Comparison of ENCODE assay signal across 9 cellular contexts in the genomic region with DNA sequence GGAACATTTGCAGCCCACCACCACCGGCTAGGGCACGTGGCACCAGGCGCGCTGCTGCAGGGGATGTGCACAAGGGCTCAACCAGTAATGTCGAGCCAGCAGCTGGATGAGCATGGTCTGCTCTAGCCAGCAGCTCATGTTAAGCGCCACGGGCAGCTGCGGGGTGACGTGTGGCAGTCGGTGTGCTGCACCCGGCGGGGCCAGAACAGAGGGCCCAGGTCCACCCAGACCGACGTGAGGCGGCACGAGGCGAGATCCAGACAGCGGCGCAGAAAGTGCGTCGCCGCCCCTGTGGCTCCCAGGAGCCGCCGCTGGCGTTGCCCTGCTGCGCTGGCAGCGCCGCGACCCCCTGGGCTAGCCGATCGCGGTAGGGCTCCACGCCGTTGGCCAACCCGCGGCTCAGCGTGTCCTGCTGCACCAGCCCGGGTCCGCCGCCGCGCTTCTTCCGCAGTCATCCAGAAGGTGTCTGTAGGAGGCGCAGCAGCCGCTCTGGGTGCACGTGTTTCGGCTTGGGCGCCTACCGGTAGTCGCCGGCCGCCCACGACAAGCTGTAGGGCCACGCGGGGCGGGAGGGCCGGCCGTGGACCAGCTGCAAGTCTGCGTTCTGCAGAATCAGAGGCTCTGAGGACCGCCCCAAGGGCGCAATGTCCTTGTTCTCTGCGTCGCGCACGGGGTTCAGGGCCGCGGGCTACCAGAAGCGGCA. TPM values are rescaled to one million over a fixed set of nuclear protein-coding genes. Genes with fewer than 3 reads are reported as not detected.
DNase-seq lines count a peak whose midpoint lies in the region; FAIRE-seq and TF ChIP-seq lines count a peak whose summit lies in the region.
"Had no signal": no experiment of that assay in that cellular context is flagged by ENCODE, and none has a peak within 500 bp of the region (broad histone marks: within the 10 kb centered on the region; RNA-seq: fewer than 3 reads in every experiment).

No MANE protein-coding gene starts in this region.

- H3K36me3 ChIP-seq in SU-DHL-6 (ENCODE audit: low read length): no peaks in the 10 kb centered on the region
- H3K36me3 ChIP-seq in astrocyte (ENCODE audit: insufficient read depth, low read length): no peaks in the 10 kb centered on the region
- H3K36me3 ChIP-seq in MG63: no peaks in the 10 kb centered on the region

- TF ChIP-seq CTCF in SU-DHL-6 (IDR thresholded peaks at IDR 0.05; ENCODE audit: insufficient read depth, low read length, poor library complexity, severe bottlenecking): peak; percentile 12
- TF ChIP-seq CTCF in astrocyte (IDR thresholded peaks at IDR 0.05; ENCODE audit: insufficient read depth, low read depth, low read length): no peak

- H4K20me1 ChIP-seq in SU-DHL-6 (ENCODE audit: low read depth, low read length) (no peaks in the 10 kb centered on the region), astrocyte (ENCODE audit: insufficient read depth, low read length) (no peaks in the 10 kb centered on the region)

- H3K27ac ChIP-seq in SU-DHL-6 (ENCODE audit: low read depth, low read length) (no peak overlapping the region), astrocyte (ENCODE audit: low read depth, low read length) (no peak overlapping the region)
- H3K27ac ChIP-seq: SK-N-MC had no signal

- peaks cover 4% of the 10 kb centered on the region for H3K36me3 Mint-ChIP-seq in astrocyte (ENCODE audit: low read depth, unreplicated experiment)

- H3F3A ChIP-seq in SU-DHL-6 (ENCODE audit: insufficient read depth): no peaks in the 10 kb centered on the region

- H3K9me3 ChIP-seq in SU-DHL-6 (ENCODE audit: insufficient read depth, low read length): no peaks in the 10 kb centered on the region
- H3K9me3 ChIP-seq in astrocyte (ENCODE audit: insufficient read depth, low read depth, low read length): no peaks in the 10 kb centered on the region
- H3K9me3 ChIP-seq in MG63: no peaks in the 10 kb centered on the region

- peak overlapping the region; percentile 50 for H2AFZ ChIP-seq in SU-DHL-6 (ENCODE audit: low read depth, low read length, severe bottlenecking)
- peak overlapping the region; percentile 75 for H2AFZ ChIP-seq in astrocyte (ENCODE audit: low read depth, low read length)

- H3K27ac Mint-ChIP-seq in astrocyte (ENCODE audit: unreplicated experiment): no peak overlapping the region

- no peaks in the 10 kb centered on the region for H3K9me3 Mint-ChIP-seq in astrocyte (ENCODE audit: unreplicated experiment)

- DNase-seq in GM18507 (ENCODE audit: extremely low spot score, insufficient read length, low read depth) (peak; percentile 57), astrocyte (ENCODE audit: low read depth) (peak; percentile 45), iris pigment epithelial cell (ENCODE audit: low read depth) (peak; percentile 63), putamen (ENCODE audit: low spot score) (no peak), MG63 (no peak), ACHN (no peak)
- peak; percentile 33 to 45 for DNase-seq in stimulated activated CD4-positive, alpha-beta T cell treated with anti-CD3 and anti-CD28 coated beads, Interleukin-15, amount 100 ng/mL, for 1 hour (ENCODE audit: low read depth in 1 of 2, low spot score in 1 of 2)

- in situ Hi-C loops in ACHN (cut with HindIII; ENCODE audit: low pct_ligation_motif_present, low pct_unique_long_range_greater_than_20kb, low sequenced_read_pairs): no loop called here

- peaks cover 2% of the 10 kb centered on the region for H3K4me1 Mint-ChIP-seq in astrocyte (ENCODE audit: low read depth, unreplicated experiment)

- 0 out of 2 replicates have a peak overlapping the region, but pooled peaks have one; percentile 31 for H3K9ac ChIP-seq in SU-DHL-6 (ENCODE audit: low read length)
- H3K9ac ChIP-seq in astrocyte (ENCODE audit: low read length): no peak overlapping the region

- H3K27me3 ChIP-seq in SU-DHL-6 (ENCODE audit: low read length) (no peaks in the 10 kb centered on the region), astrocyte (ENCODE audit: insufficient read depth, low read length) (peaks cover 13% of the 10 kb centered on the region), MG63 (no peaks in the 10 kb centered on the region)

- no peak overlapping the region for H3K4me3 Mint-ChIP-seq in astrocyte (ENCODE audit: unreplicated experiment)

- no peaks in the 10 kb centered on the region for H3K9me2 ChIP-seq in SU-DHL-6 (replicated peaks; ENCODE audit: insufficient read depth, low read length)

- no peak for FAIRE-seq in GM18507 (lab: Jason Lieb, UNC)
- FAIRE-seq in astrocyte (lab: Jason Lieb, UNC): no peak

- H3K4me3 ChIP-seq in SU-DHL-6 (ENCODE audit: insufficient read depth, low read length, poor library complexity, severe bottlenecking) (no peak overlapping the region), astrocyte (ENCODE audit: insufficient read depth, low read depth, low read length) (peak overlapping the region; percentile 20), MG63 (no peak overlapping the region)

- H3K79me2 ChIP-seq in SU-DHL-6 (ENCODE audit: insufficient read depth, low read length) (no peaks in the 10 kb centered on the region), astrocyte (ENCODE audit: insufficient read depth, low read length) (no peaks in the 10 kb centered on the region)

- peaks cover 29% of the 10 kb centered on the region for H3K27me3 Mint-ChIP-seq in astrocyte (ENCODE audit: low read depth, unreplicated experiment)

- H3K4me2 ChIP-seq in SU-DHL-6 (ENCODE audit: low read depth, low read length, poor library complexity, severe bottlenecking) (peak overlapping the region; percentile 33), astrocyte (ENCODE audit: low read length) (peak overlapping the region; percentile 85)

- peaks cover 18% of the 10 kb centered on the region for H3K4me1 ChIP-seq in astrocyte (ENCODE audit: insufficient read depth, low read length)

RNA-seq across cellular contexts. Expression of a gene that starts 4.6 kb away (rescaled TPM):
- total RNA-seq in astrocyte: not detected in 2 replicates
- not detected in 2 replicates for total RNA-seq in MG63 (2014; rRNA removed; shearing (Covaris generic); ENCODE audit: low replicate concordance)

RNA-seq across cellular contexts. Expression of a gene that starts 10.8 kb away (rescaled TPM):
- total RNA-seq in astrocyte: 12.8 and 14.3 TPM in 2 replicates
- 23.6 and 39.4 TPM in 2 replicates for total RNA-seq in MG63 (2014; rRNA removed; shearing (Covaris generic); ENCODE audit: low replicate concordance)

RNA-seq across cellular contexts. Expression of a gene that starts 25.6 kb away (rescaled TPM):
- total RNA-seq in astrocyte: 19.9 and 21.5 TPM in 2 replicates
- 40.9 and 61.1 TPM in 2 replicates for total RNA-seq in MG63 (2014; rRNA removed; shearing (Covaris generic); ENCODE audit: low replicate concordance)

RNA-seq across cellular contexts. Expression of a gene that starts 30.7 kb away (rescaled TPM):
- 294 and 323 TPM in 2 replicates for total RNA-seq in astrocyte
- 303 and 347 TPM in 2 replicates for total RNA-seq in MG63 (2014; rRNA removed; shearing (Covaris generic); ENCODE audit: low replicate concordance)

Comparison
In these comparisons a context has a peak if more than half of its experiments do, and no peak if none do; other contexts are left out.
1. DNase-seq: peak in GM18507 (single experiment), astrocyte (single experiment), iris pigment epithelial cell (single experiment) and stimulated activated CD4-positive, alpha-beta T cell treated with anti-CD3 and anti-CD28 coated beads, Interleukin-15, amount 100 ng/mL, for 1 hour (2 of 2); none in putamen (single experiment), MG63 (single experiment) and ACHN (single experiment).